ENCODE assay signal across 29 cellular contexts in genomic region chr3:151774910-151775309, GRCh38. TPM values are rescaled to one million over a fixed set of nuclear protein-coding genes. Genes with fewer than 3 reads are reported as not detected.
DNase-seq lines count a peak whose midpoint lies in the region; ATAC-seq, FAIRE-seq and TF ChIP-seq lines count a peak whose summit lies in the region.
"Had no signal": no experiment of that assay in that cellular context is flagged by ENCODE, and none has a peak within 500 bp of the region (broad histone marks: within the 10 kb centered on the region; RNA-seq: fewer than 3 reads in every experiment).

No MANE protein-coding gene starts in this region.

- H3K4me3 ChIP-seq in HepG2 (replicated peaks in 1 of 3; ENCODE audit: insufficient read depth in 1 of 3, low read depth in 2 of 3, low read length in 3 of 3) (no peak overlapping the region), right lobe of liver (no peak overlapping the region), PC-3 (ENCODE audit: low read length) (no peak overlapping the region), thyroid gland (replicated peaks in 1 of 3) (no peak overlapping the region), adrenal gland (no peak overlapping the region)
- H3K4me3 ChIP-seq: BLaER1 had no signal

- no peaks in the 10 kb centered on the region for H3K36me3 ChIP-seq in HepG2 (replicated peaks in 1 of 2; ENCODE audit: control insufficient read depth in 1 of 2, insufficient read depth in 2 of 2, low read length in 2 of 2)
- no peaks in the 10 kb centered on the region for H3K36me3 ChIP-seq in right lobe of liver
- no peaks in the 10 kb centered on the region for H3K36me3 ChIP-seq in PC-3 (ENCODE audit: low read depth, low read length)
- H3K36me3 ChIP-seq in thyroid gland = no peaks in the 10 kb centered on the region
- no peaks in the 10 kb centered on the region for H3K36me3 ChIP-seq in adrenal gland (replicated peaks in 1 of 2)
- H3K36me3 ChIP-seq: BLaER1 had no signal

- DNase-seq in HepG2 (ENCODE audit: low spot score) (no peak), right lobe of liver (no peak), PC-3 (no peak), endothelial cell (ENCODE audit: low spot score) (no peak), thyroid gland (no peak), adrenal gland (no peak)
- DNase-seq: 8988T; CD4-positive, alpha-beta T cell; DMS79; GF-D8; H9; IMR-90; NCI-H1048; NCI-H1417; NCI-H1694; NCI-H2029 treated with DMSO at 0.1 percent for 48 hours; NCI-H446 treated with DMSO at 0.1 percent for 48 hours; NCI-H526; NCI-H82; SIG-M5; SK-N-SH had no signal

- H3K27me3 Mint-ChIP-seq in endothelial cell (ENCODE audit: unreplicated experiment) = peaks cover 2% of the 10 kb centered on the region
- H3K27me3 Mint-ChIP-seq: CD4-positive, alpha-beta T cell had no signal

- H3K4me1 ChIP-seq in HepG2 (ENCODE audit: insufficient read depth, low read length) = peaks cover 47% of the 10 kb centered on the region
- peaks cover 0 to 18% (median 2%) of the 10 kb centered on the region in 4 donors for H3K4me1 ChIP-seq in right lobe of liver
- H3K4me1 ChIP-seq in PC-3 (ENCODE audit: insufficient read depth, low read length) = peaks cover 13% of the 10 kb centered on the region
- H3K4me1 ChIP-seq in thyroid gland = peaks cover 30 to 32% of the 10 kb centered on the region in 2 donors
- peaks cover 17 to 32% of the 10 kb centered on the region in 2 donors for H3K4me1 ChIP-seq in adrenal gland (replicated peaks in 1 of 2)

- CTCF ChIA-PET in HepG2 (lab: Yijun Ruan, JAX; ENCODE audit: low intra/inter-chr PET ratio, low total read pairs) = no interaction called here
- CTCF ChIA-PET in PC-3 (lab: Charles Lee) = no interaction called here

- H3K27me3 ChIP-seq in HepG2 (ENCODE audit: control insufficient read depth in 1 of 2, insufficient read depth in 2 of 2, low read length in 2 of 2) (no peaks in the 10 kb centered on the region), right lobe of liver (no peaks in the 10 kb centered on the region), PC-3 (ENCODE audit: low read length) (no peaks in the 10 kb centered on the region), thyroid gland (no peaks in the 10 kb centered on the region), adrenal gland (no peaks in the 10 kb centered on the region)
- H3K27me3 ChIP-seq: BLaER1 had no signal

- H3K79me2 ChIP-seq in HepG2 (ENCODE audit: insufficient read depth, low read length) (no peaks in the 10 kb centered on the region), PC-3 (ENCODE audit: low read length) (no peaks in the 10 kb centered on the region)

- H3K4me3 Mint-ChIP-seq in endothelial cell (ENCODE audit: unreplicated experiment) = no peak overlapping the region
- H3K4me3 Mint-ChIP-seq: CD4-positive, alpha-beta T cell; H9 had no signal

- TF ChIP-seq EP300 in HepG2 (IDR thresholded peaks at IDR 0.05; ENCODE audit: low read depth in 2 of 2, low read length in 2 of 2) = no peak
- no peak for TF ChIP-seq EP300 in HepG2 (CRISPR knock-in tag; IDR thresholded peaks at IDR 0.05; ENCODE audit: borderline replicate concordance)

- H2AFZ ChIP-seq in HepG2 (ENCODE audit: low read length) = peak overlapping the region; percentile 36
- peak overlapping the region; percentile 13; the same call in 1 of the 2 replicates for H2AFZ ChIP-seq in PC-3 (ENCODE audit: low read length)

- H3K9ac ChIP-seq in HepG2 (ENCODE audit: insufficient read depth, low read depth, low read length) = no peak overlapping the region
- no peak overlapping the region for H3K9ac ChIP-seq in PC-3 (ENCODE audit: low read length)
- H3K9ac ChIP-seq: BLaER1, KMS-11, SK-N-SH had no signal

- H3K27ac ChIP-seq in HepG2 (ENCODE audit: extremely low read length, insufficient read depth, low read length) (no peak overlapping the region), right lobe of liver (no peak overlapping the region), PC-3 (ENCODE audit: low read length) (no peak overlapping the region), thyroid gland (peak overlapping the region in 2 of 3 donors; percentile 33 to 42), adrenal gland (no peak overlapping the region)
- H3K27ac ChIP-seq: BLaER1, KMS-11 had no signal

- no peak for FAIRE-seq in HepG2 (lab: Jason Lieb, UNC)
- FAIRE-seq: GM12891, GM19239 had no signal

- no peaks in the 10 kb centered on the region for H3F3A ChIP-seq in PC-3 (ENCODE audit: low read length, unreplicated experiment)

- peaks cover 15% of the 10 kb centered on the region for H3K4me1 Mint-ChIP-seq in endothelial cell (ENCODE audit: unreplicated experiment)

- H3K27ac Mint-ChIP-seq in endothelial cell (ENCODE audit: unreplicated experiment) = peak overlapping the region; percentile 57
- H3K27ac Mint-ChIP-seq: CD4-positive, alpha-beta T cell had no signal

- TF ChIP-seq RAD21 in HepG2 (CRISPR knock-in tag; IDR thresholded peaks at IDR 0.05) = no peak

- H4K20me1 ChIP-seq in HepG2 (ENCODE audit: insufficient read depth, low read length) (no peaks in the 10 kb centered on the region), PC-3 (ENCODE audit: low read length) (no peaks in the 10 kb centered on the region)
- H4K20me1 ChIP-seq: BLaER1 had no signal

- in situ Hi-C loops in HepG2 (cut with HindIII; ENCODE audit: extremely low pct_ligation_motif_present, low pct_unique_long_range_greater_than_20kb) = loop anchor here (25.0 kb wide), 1 partner anchor 563 kb away; the partner anchor contains the start of gene GPR171

- no TSS peak for BruUV-seq in HepG2 (replicated peaks; lab: Mats Ljungman, UMichigan)
- BruUV-seq in PC-3 (replicated peaks; lab: Mats Ljungman, UMichigan) = no TSS peak

- TF ChIP-seq CTCF in HepG2 (CRISPR knock-in tag; IDR thresholded peaks at IDR 0.05) (no peak), right lobe of liver (IDR thresholded peaks at IDR 0.05) (no peak), PC-3 (conservative IDR thresholded peaks at IDR 0.05; ENCODE audit: low read depth, low read length) (no peak), endothelial cell (IDR thresholded peaks at IDR 0.05; ENCODE audit: unreplicated experiment) (no peak), thyroid gland (IDR thresholded peaks at IDR 0.05) (no peak), adrenal gland (IDR thresholded peaks at IDR 0.05) (no peak)

- H3K9me3 Mint-ChIP-seq in endothelial cell (ENCODE audit: unreplicated experiment) = no peaks in the 10 kb centered on the region
- H3K9me3 Mint-ChIP-seq: CD4-positive, alpha-beta T cell; H9 had no signal

- no peaks in the 10 kb centered on the region for H3K36me3 Mint-ChIP-seq in endothelial cell (ENCODE audit: low read depth, unreplicated experiment)

- H3K4me2 ChIP-seq in HepG2 (ENCODE audit: low read depth, low read length) (no peak overlapping the region), PC-3 (ENCODE audit: low read length) (no peak overlapping the region)
- H3K4me2 ChIP-seq: BLaER1, KMS-11, SK-N-SH had no signal

- no peak for TF ChIP-seq POLR2A in HepG2 (IDR thresholded peaks at IDR 0.05; ENCODE audit: insufficient read depth in 1 of 2, low read depth in 2 of 2, low read length in 2 of 2)
- TF ChIP-seq POLR2A in right lobe of liver (IDR thresholded peaks at IDR 0.05) = no peak
- no peak for TF ChIP-seq POLR2A in thyroid gland (IDR thresholded peaks at IDR 0.05)
- no peak for TF ChIP-seq POLR2A in adrenal gland (IDR thresholded peaks at IDR 0.05)

- intact Hi-C loops in HepG2 (cut with micrococcal nuclease; ENCODE audit: unreplicated experiment) = loop anchor here (5.0 kb wide), 1 partner anchor 48 kb away; no protein-coding TSS in a partner anchor
- intact Hi-C loops in right lobe of liver (cut with DNase I) = no loop called here
- intact Hi-C loops in PC-3 (cut with micrococcal nuclease) = no loop called here
- intact Hi-C loops in thyroid gland (cut with DNase I) = no loop called here
- intact Hi-C loops in adrenal gland (cut with DNase I) = no loop called here

- ATAC-seq in HepG2 = no peak
- ATAC-seq in right lobe of liver = no peak
- no peak for ATAC-seq in PC-3
- ATAC-seq in GM19023 (IDR thresholded peaks at IDR 0.05; ENCODE audit: unreplicated experiment) = no peak
- ATAC-seq in GM21576 (IDR thresholded peaks at IDR 0.05; ENCODE audit: unreplicated experiment) = no peak

- H3K9me3 ChIP-seq in HepG2 (ENCODE audit: low read length) = no peaks in the 10 kb centered on the region
- H3K9me3 ChIP-seq in right lobe of liver = no peaks in the 10 kb centered on the region
- no peaks in the 10 kb centered on the region for H3K9me3 ChIP-seq in PC-3 (ENCODE audit: low read length)
- H3K9me3 ChIP-seq in thyroid gland = no peaks in the 10 kb centered on the region
- no peaks in the 10 kb centered on the region for H3K9me3 ChIP-seq in adrenal gland (replicated peaks in 1 of 3)
- H3K9me3 ChIP-seq: BLaER1, SK-N-SH had no signal

- H3K9me2 ChIP-seq in PC-3 (replicated peaks; ENCODE audit: low read length) = no peaks in the 10 kb centered on the region
- H3K9me2 ChIP-seq: SK-N-SH had no signal

- POLR2A ChIA-PET in HepG2 (lab: Yijun Ruan, JAX) (no interaction called here), PC-3 (lab: Charles Lee; ENCODE audit: unreplicated experiment) (no interaction called here)

RNA-seq across cellular contexts. Expression of gene AADAC, which starts 39.0 kb away (rescaled TPM):
- total RNA-seq in HepG2 (2016; rRNA removed; fragmentation: Illumina TruSeq; extraction: Trizol) = 1.2 and 1.5 TPM in 2 replicates
- total RNA-seq in HepG2 (2016; cell fraction: cytosol; rRNA removed; fragmentation: Illumina TruSeq; extraction: Trizol; ENCODE audit: low read depth) = 0.30 and 0.35 TPM in 2 replicates
- 1.1 and 1.3 TPM in 2 replicates for total RNA-seq in HepG2 (2016; cell fraction: insoluble cytoplasmic fraction; rRNA removed; fragmentation: Illumina TruSeq; extraction: Trizol)
- total RNA-seq in HepG2 (2016; cell fraction: membrane; rRNA removed; fragmentation: Illumina TruSeq; extraction: Trizol) = 0.48 and 0.90 TPM in 2 replicates
- 0.68 and 0.72 TPM in 2 replicates for total RNA-seq in HepG2 (2016; cell fraction: nucleus; rRNA removed; fragmentation: Illumina TruSeq; extraction: Trizol)
- 0.71 and 0.87 TPM in 2 replicates for polyA plus RNA-seq in HepG2 (2011; rRNA removed)
- 0.23 and 0.41 TPM in 2 replicates for polyA plus RNA-seq in HepG2 (2011; cell fraction: cytosol; rRNA removed)
- polyA plus RNA-seq in HepG2 (2011; cell fraction: nucleus; rRNA removed) = 0.26 and 0.35 TPM in 2 replicates
- 1.1 and 1.3 TPM in 2 replicates for polyA plus RNA-seq in HepG2 (2012)
- polyA plus RNA-seq in HepG2 (2016; cell fraction: cytosol; fragmentation: Illumina TruSeq; extraction: Trizol; ENCODE audit: low read depth) = 0.37 and 0.38 TPM in 2 replicates
- polyA plus RNA-seq in HepG2 (2016; cell fraction: insoluble cytoplasmic fraction; fragmentation: Illumina TruSeq; extraction: Trizol; ENCODE audit: low read depth) = 0.87 and 1.2 TPM in 2 replicates
- polyA plus RNA-seq in HepG2 (2016; cell fraction: membrane; fragmentation: Illumina TruSeq; extraction: Trizol; ENCODE audit: low read depth) = 0.55 and 0.73 TPM in 2 replicates
- polyA plus RNA-seq in HepG2 (2016; cell fraction: nucleus; fragmentation: Illumina TruSeq; extraction: Trizol; ENCODE audit: insufficient read depth, low read depth) = 0.93 and 1.6 TPM in 2 replicates
- 0.22 TPM in 1 of 2 replicates, not detected in the other for polyA minus RNA-seq in HepG2 (2011; rRNA and poly(A)+ RNA removed; ENCODE audit: low replicate concordance)
- not detected in 2 replicates for polyA minus RNA-seq in HepG2 (2011; cell fraction: cytosol; rRNA and poly(A)+ RNA removed)
- 0.90 and 0.99 TPM in 2 replicates for polyA minus RNA-seq in HepG2 (2011; cell fraction: nucleus; rRNA and poly(A)+ RNA removed)
- total RNA-seq in right lobe of liver = 100 to 1,000 TPM; 160 to 275 (median 229) TPM
- total RNA-seq in PC-3 (2014; rRNA removed) = 0.18 TPM in 1 of 2 replicates, not detected in the other
- not detected for total RNA-seq in endothelial cell (ENCODE audit: unreplicated experiment)
- not detected for total RNA-seq in thyroid gland
- 1,000 to 10,000 TPM in 1 of 8 donors, 100 to 1,000 TPM in 7; 120 to 1,013 (median 290) TPM for total RNA-seq in adrenal gland
- 100 to 1,000 TPM in 2 of 3 donors, 10 to 100 TPM in 1; 26.9 to 588 (median 116) TPM for polyA plus RNA-seq in adrenal gland
- total RNA-seq: CD4-positive, alpha-beta T cell; H9; IMR-90; OCI-LY7 had no signal
- polyA plus RNA-seq: AG04450, IMR-90 had no signal

RNA-seq across cellular contexts. Expression of gene AADACL2, which starts 41.2 kb away (rescaled TPM):
- total RNA-seq in HepG2 (2016; rRNA removed; fragmentation: Illumina TruSeq; extraction: Trizol) (not detected in 2 replicates), right lobe of liver (not detected), PC-3 (2014; rRNA removed) (not detected in 2 replicates), endothelial cell (ENCODE audit: unreplicated experiment) (not detected), thyroid gland (not detected), adrenal gland (under 1 TPM in 1 of 8 donors, not detected in 7; 0.19 TPM)
- total RNA-seq in HepG2 (2016; cell fraction: cytosol; rRNA removed; fragmentation: Illumina TruSeq; extraction: Trizol; ENCODE audit: low read depth) = not detected in 2 replicates
- not detected in 2 replicates for total RNA-seq in HepG2 (2016; cell fraction: insoluble cytoplasmic fraction; rRNA removed; fragmentation: Illumina TruSeq; extraction: Trizol)
- total RNA-seq in HepG2 (2016; cell fraction: membrane; rRNA removed; fragmentation: Illumina TruSeq; extraction: Trizol) = not detected in 2 replicates
- not detected in 2 replicates for total RNA-seq in HepG2 (2016; cell fraction: nucleus; rRNA removed; fragmentation: Illumina TruSeq; extraction: Trizol)
- polyA plus RNA-seq in HepG2 (2011; rRNA removed) (not detected in 2 replicates), adrenal gland (under 1 TPM in 1 of 3 donors, not detected in 2; 0.07 TPM)
- polyA plus RNA-seq in HepG2 (2011; cell fraction: cytosol; rRNA removed) = not detected in 2 replicates
- polyA plus RNA-seq in HepG2 (2011; cell fraction: nucleus; rRNA removed) = not detected in 2 replicates
- polyA plus RNA-seq in HepG2 (2012) = not detected in 2 replicates
- polyA plus RNA-seq in HepG2 (2016; cell fraction: cytosol; fragmentation: Illumina TruSeq; extraction: Trizol; ENCODE audit: low read depth) = not detected in 2 replicates
- polyA plus RNA-seq in HepG2 (2016; cell fraction: insoluble cytoplasmic fraction; fragmentation: Illumina TruSeq; extraction: Trizol; ENCODE audit: low read depth) = not detected in 2 replicates
- not detected in 2 replicates for polyA plus RNA-seq in HepG2 (2016; cell fraction: membrane; fragmentation: Illumina TruSeq; extraction: Trizol; ENCODE audit: low read depth)
- not detected in 2 replicates for polyA plus RNA-seq in HepG2 (2016; cell fraction: nucleus; fragmentation: Illumina TruSeq; extraction: Trizol; ENCODE audit: insufficient read depth, low read depth)
- not detected in 2 replicates for polyA minus RNA-seq in HepG2 (2011; rRNA and poly(A)+ RNA removed; ENCODE audit: low replicate concordance)
- not detected in 2 replicates for polyA minus RNA-seq in HepG2 (2011; cell fraction: cytosol; rRNA and poly(A)+ RNA removed)
- polyA minus RNA-seq in HepG2 (2011; cell fraction: nucleus; rRNA and poly(A)+ RNA removed) = not detected in 2 replicates
- total RNA-seq: CD4-positive, alpha-beta T cell; H9; IMR-90; OCI-LY7 had no signal
- polyA plus RNA-seq: AG04450, IMR-90, SK-N-SH had no signal

Comparison
In these comparisons a context has a peak if more than half of its experiments do, and no peak if none do; other contexts are left out.
1. RNA of gene AADAC, which starts 39.0 kb away (total RNA-seq): 120 to 1,013 TPM in adrenal gland and 160 to 275 TPM in right lobe of liver; 0.30 to 1.5 TPM in HepG2, 0.18 TPM in PC-3, not detected in endothelial cell (single experiment) and not detected in thyroid gland; every median in the first group is over 10 times any median in the second.
2. H3K27ac ChIP-seq: peak in thyroid gland (2 of 3); none in HepG2 (single experiment), right lobe of liver (0 of 3), PC-3 (single experiment) and adrenal gland (0 of 5).